ENCODE assay signal across 8 cellular contexts in genomic region chr4:157075811-157076577, GRCh38. TPM values are rescaled to one million over a fixed set of nuclear protein-coding genes. Genes with fewer than 3 reads are reported as not detected.
DNase-seq lines count a peak whose midpoint lies in the region; ATAC-seq lines count a peak whose summit lies in the region.

Gene GLRB, plus strand, starts transcription at chr4:157076150. Its CDS starts 1,875 bp downstream, at chr4:157078025.

- no peak within 1 kb of the TSS for H2AK5ac ChIP-seq in neuronal stem cell (ENCODE audit: low read depth, low read length)

- POLR2A ChIA-PET in activated CD4-positive, alpha-beta memory T cell treated with anti-CD3 and anti-CD28 coated beads for 36 hours (lab: Charles Lee) = no interaction called here

- H4K91ac ChIP-seq in neuronal stem cell (ENCODE audit: low read depth, low read length, poor library complexity) = no peak within 1 kb of the TSS

- H3K36me3 Mint-ChIP-seq in activated CD4-positive, alpha-beta memory T cell treated with anti-CD3 and anti-CD28 coated beads for 36 hours = no peaks in the 10 kb centered on the region

- H3K4me2 ChIP-seq in neuronal stem cell (ENCODE audit: insufficient read depth, low read length, poor library complexity, severe bottlenecking) = peak within 1 kb of the TSS; percentile 79

- peaks cover 0 to 49% (median 0%) of the 10 kb centered on the region in 3 experiments for H3K27me3 ChIP-seq in neuronal stem cell (ENCODE audit: control insufficient read depth in 3 of 3, insufficient read depth in 3 of 3, low read depth in 1 of 3, low read length in 3 of 3)

- H3K4me3 Mint-ChIP-seq in activated CD4-positive, alpha-beta memory T cell treated with anti-CD3 and anti-CD28 coated beads for 36 hours = no peak within 1 kb of the TSS

- H3K27ac ChIP-seq in SK-N-MC (no peak within 1 kb of the TSS), neuronal stem cell (replicated peaks; ENCODE audit: low read length) (no peak within 1 kb of the TSS)

- H3K9me3 Mint-ChIP-seq in activated CD4-positive, alpha-beta memory T cell treated with anti-CD3 and anti-CD28 coated beads for 36 hours = no peaks in the 10 kb centered on the region

- H2BK12ac ChIP-seq in neuronal stem cell (ENCODE audit: low read length) = no peak within 1 kb of the TSS

- peak within 1 kb of the TSS; percentile 100 for H2AFZ ChIP-seq in neuronal stem cell (ENCODE audit: low read length)

- H3K4me3 ChIP-seq in SK-N-MC = peak within 1 kb of the TSS; percentile 84
- H3K4me3 ChIP-seq in neuronal stem cell (ENCODE audit: low read length in 2 of 2) = peak within 1 kb of the TSS; percentile 58 to 95

- H3K9ac ChIP-seq in SK-N-MC (ENCODE audit: insufficient read length) = peak within 1 kb of the TSS; percentile 73
- peak within 1 kb of the TSS; percentile 90 for H3K9ac ChIP-seq in neuronal stem cell (ENCODE audit: low read depth, low read length, poor library complexity)

- WGBS in neuronal stem cell (ENCODE audit: extremely low coverage in 2 of 2, insufficient read length in 2 of 2, insufficient replicate concordance in 1 of 2), 2 donors = no CpG with 5 or more reads among the region's 84 CpGs

- no peaks in the 10 kb centered on the region for H3K4me1 Mint-ChIP-seq in activated CD4-positive, alpha-beta memory T cell treated with anti-CD3 and anti-CD28 coated beads for 36 hours (ENCODE audit: low read depth)

- H3K79me1 ChIP-seq in neuronal stem cell (ENCODE audit: low read depth, low read length) = no peaks in the 10 kb centered on the region

- H3K27ac Mint-ChIP-seq in activated CD4-positive, alpha-beta memory T cell treated with anti-CD3 and anti-CD28 coated beads for 36 hours = no peak within 1 kb of the TSS

- H2BK15ac ChIP-seq in neuronal stem cell (ENCODE audit: low read length) = no peak within 1 kb of the TSS

- H3K23ac ChIP-seq in neuronal stem cell (ENCODE audit: low read depth, low read length, poor library complexity) = no peak within 1 kb of the TSS

- no peak within 1 kb of the TSS for H4K8ac ChIP-seq in neuronal stem cell (ENCODE audit: low read depth, low read length)

- peak within 1 kb of the TSS; percentile 87 for H3K18ac ChIP-seq in neuronal stem cell (ENCODE audit: low read length)

- ATAC-seq in GM19452 (IDR thresholded peaks at IDR 0.05; ENCODE audit: unreplicated experiment) = no peak
- no peak for ATAC-seq in GM18511 (IDR thresholded peaks at IDR 0.05; ENCODE audit: unreplicated experiment)

- no peak within 1 kb of the TSS for H2BK5ac ChIP-seq in neuronal stem cell (ENCODE audit: low read length)

- no peak within 1 kb of the TSS for H3K4ac ChIP-seq in neuronal stem cell (ENCODE audit: low read length)

- H3K4me1 ChIP-seq in neuronal stem cell (ENCODE audit: control insufficient read depth in 2 of 2, insufficient read depth in 1 of 2, low read depth in 1 of 2, low read length in 2 of 2) = peaks cover 0 to 1% of the 10 kb centered on the region in 2 donors

- H2BK120ac ChIP-seq in neuronal stem cell (ENCODE audit: low read depth, low read length) = no peak within 1 kb of the TSS

- CTCF ChIA-PET in activated CD4-positive, alpha-beta memory T cell treated with anti-CD3 and anti-CD28 coated beads for 36 hours (lab: Charles Lee) = no interaction called here

- peak; percentile 6 for DNase-seq in HCEC 1CT
- no peak for DNase-seq in SK-N-MC (ENCODE audit: low read depth, low spot score)
- peak; percentile 8 for DNase-seq in foreskin melanocyte
- DNase-seq in neuronal stem cell (ENCODE audit: low spot score) = peak; percentile 31
- DNase-seq in activated CD4-positive, alpha-beta T cell treated with anti-CD3 and anti-CD28 coated beads for 4 hours = no peak
- no peak for DNase-seq in activated CD4-positive, alpha-beta memory T cell treated with anti-CD3 and anti-CD28 coated beads for 36 hours

- intact Hi-C loops in activated CD4-positive, alpha-beta memory T cell treated with anti-CD3 and anti-CD28 coated beads for 36 hours (cut with micrococcal nuclease) = no loop called here

- H3K14ac ChIP-seq in neuronal stem cell (ENCODE audit: low read length) = peak within 1 kb of the TSS; percentile 67

- H3K27me3 Mint-ChIP-seq in activated CD4-positive, alpha-beta memory T cell treated with anti-CD3 and anti-CD28 coated beads for 36 hours = peaks cover 10% of the 10 kb centered on the region

- H3K36me3 ChIP-seq in SK-N-MC (ENCODE audit: insufficient read depth, low read length) (no peaks in the 10 kb centered on the region; the same call in 1 of the 2 replicates), neuronal stem cell (replicated peaks in 1 of 2; ENCODE audit: control insufficient read depth in 2 of 2, insufficient read depth in 2 of 2, low read length in 2 of 2) (no peaks in the 10 kb centered on the region)

- H3K9me3 ChIP-seq in SK-N-MC (ENCODE audit: low read depth, low read length) = no peaks in the 10 kb centered on the region
- H3K9me3 ChIP-seq in neuronal stem cell (replicated peaks in 1 of 2; ENCODE audit: control insufficient read depth in 2 of 2, insufficient read depth in 1 of 2, low read depth in 1 of 2, low read length in 2 of 2) = no peaks in the 10 kb centered on the region

RNA-seq across cellular contexts. Expression of gene GLRB, which starts in this region (rescaled TPM):
- polyA plus RNA-seq in neuronal stem cell (2013, experiment 1 of 2) = 2.9 TPM
- 3.2 TPM for polyA plus RNA-seq in neuronal stem cell (2013, experiment 2 of 2)
- not detected for total RNA-seq in activated CD4-positive, alpha-beta memory T cell treated with anti-CD3 and anti-CD28 coated beads for 36 hours

Comparison
In these comparisons a context has a peak if more than half of its experiments do, and no peak if none do; other contexts are left out.
1. DNase-seq: peak in HCEC 1CT (single experiment), foreskin melanocyte (single experiment) and neuronal stem cell (single experiment); none in SK-N-MC (single experiment), activated CD4-positive, alpha-beta T cell treated with anti-CD3 and anti-CD28 coated beads for 4 hours (0 of 2) and activated CD4-positive, alpha-beta memory T cell treated with anti-CD3 and anti-CD28 coated beads for 36 hours (single experiment).